8 cellular contexts compared by ENCODE assay signal in genomic region chr17:43393944-43394482, GRCh38. TPM values are rescaled to one million over a fixed set of nuclear protein-coding genes. Genes with fewer than 3 reads are reported as not detected.
DNase-seq lines count a peak whose midpoint lies in the region; ATAC-seq and TF ChIP-seq lines count a peak whose summit lies in the region.

No MANE protein-coding gene starts in this region.

- H3K9me3 ChIP-seq in IMR-90 (ENCODE audit: control insufficient read depth, insufficient read depth, low read length) = no peaks in the 10 kb centered on the region
- no peaks in the 10 kb centered on the region for H3K9me3 ChIP-seq in OCI-LY1 (ENCODE audit: low read length)
- H3K9me3 ChIP-seq in muscle layer of colon (ENCODE audit: low read length) = no peaks in the 10 kb centered on the region

- H4K91ac ChIP-seq in IMR-90 (ENCODE audit: insufficient read depth, low read depth, low read length) = peak overlapping the region; percentile 98

- in situ Hi-C loops in IMR-90 (cut with MboI; ENCODE audit: low sequenced_read_pairs) = no loop called here

- no peak overlapping the region for H3K4me2 ChIP-seq in IMR-90 (ENCODE audit: low read depth, low read length)
- H3K4me2 ChIP-seq in OCI-LY1 (ENCODE audit: low read length) = no peak overlapping the region

- H3K9me2 ChIP-seq in OCI-LY1 (ENCODE audit: low read depth, low read length) = no peaks in the 10 kb centered on the region

- peak overlapping the region; percentile 98 to 100 for H4K8ac ChIP-seq in IMR-90 (ENCODE audit: low read depth in 2 of 2, low read length in 2 of 2)

- peak; percentile 99 for TF ChIP-seq RAD21 in IMR-90 (IDR thresholded peaks at IDR 0.05; ENCODE audit: low read length)

- 0 out of 2 replicates have a peak, but pooled peaks have one; percentile 47 for TF ChIP-seq POLR2A in IMR-90 (IDR thresholded peaks at IDR 0.05; ENCODE audit: low read depth, low read length)

- intact Hi-C loops in IMR-90 (cut with micrococcal nuclease) = loop anchor here (1.0 kb wide), 3 partner anchors 34 to 89 kb away; partner anchors contain the start of gene DHX8

- H3K27me3 ChIP-seq in IMR-90 (ENCODE audit: control insufficient read depth, insufficient read depth, low read length) (no peaks in the 10 kb centered on the region), OCI-LY1 (ENCODE audit: insufficient read depth, low read length) (no peaks in the 10 kb centered on the region), muscle layer of colon (ENCODE audit: control insufficient read depth in 1 of 2, insufficient read depth in 2 of 2, low read length in 2 of 2) (no peaks in the 10 kb centered on the region)

- H3K79me1 ChIP-seq in IMR-90 (ENCODE audit: low read depth in 1 of 2, low read length in 2 of 2) = peaks cover 0 to 9% of the 10 kb centered on the region in 2 experiments; a peak in 2 of 4 replicates

- H3K9ac ChIP-seq in IMR-90 (ENCODE audit: low read depth, low read length) (peak overlapping the region; percentile 40), OCI-LY1 (ENCODE audit: low read length) (no peak overlapping the region), muscle layer of colon (ENCODE audit: low read length) (no peak overlapping the region)

- H2BK20ac ChIP-seq in IMR-90 (ENCODE audit: low read depth, low read length) = peak overlapping the region; percentile 78

- POLR2A ChIA-PET in IMR-90 (lab: Charles Lee; ENCODE audit: unreplicated experiment) = interaction anchor here (1.0 to 1.5 kb wide), 3 partner anchors 26 to 90 kb away, joined by 5 to 8 read pairs (median 5); partner anchors contain the start of gene DHX8

- H4K5ac ChIP-seq in IMR-90 (ENCODE audit: low read depth, low read length) = peak overlapping the region; percentile 100

- no CpG with 5 or more reads among the region's 11 CpGs for WGBS in IMR-90 (ENCODE audit: extremely low coverage in 2 of 2, insufficient read length in 1 of 2), 2 experiments

- H3K36me3 ChIP-seq in IMR-90 (ENCODE audit: control insufficient read depth, insufficient read depth, low read length) (no peaks in the 10 kb centered on the region), OCI-LY1 (ENCODE audit: insufficient read depth, low read length) (no peaks in the 10 kb centered on the region), muscle layer of colon (ENCODE audit: insufficient read depth, low read length) (no peaks in the 10 kb centered on the region)

- 0 out of 2 replicates have a peak overlapping the region, but pooled peaks have one; percentile 29 for H3K56ac ChIP-seq in IMR-90 (ENCODE audit: extremely low read depth, insufficient read depth, low read length)

- dilution Hi-C loops in IMR-90 (cut with HindIII; ENCODE audit: low sequenced_read_pairs, unreplicated experiment) = no loop called here

- H2AK5ac ChIP-seq in IMR-90 (ENCODE audit: low read depth, low read length) = peak overlapping the region; percentile 59

- H2BK5ac ChIP-seq in IMR-90 (ENCODE audit: low read depth, low read length, poor library complexity, severe bottlenecking) = peak overlapping the region; percentile 51

- H3K4me3 ChIP-seq in IMR-90 (ENCODE audit: insufficient read depth, low read depth, low read length) = no peak overlapping the region
- no peak overlapping the region for H3K4me3 ChIP-seq in OCI-LY1 (ENCODE audit: low read depth, low read length, poor library complexity, severe bottlenecking)
- H3K4me3 ChIP-seq in epithelial cell of esophagus (ENCODE audit: low read length) = no peak overlapping the region
- H3K4me3 ChIP-seq in muscle layer of colon (ENCODE audit: low read depth in 1 of 2, low read length in 2 of 2) = peak overlapping the region; percentile 2 to 58

- peak; percentile 47 for ATAC-seq in IMR-90 (ENCODE audit: low read depth)
- ATAC-seq in GM18520 (IDR thresholded peaks at IDR 0.05; ENCODE audit: unreplicated experiment) = no peak

- peak overlapping the region; percentile 59 for H2AK9ac ChIP-seq in IMR-90 (replicated peaks; ENCODE audit: low read depth, low read length, poor library complexity)

- peak overlapping the region; percentile 87 for H2BK120ac ChIP-seq in IMR-90 (ENCODE audit: low read depth, low read length)

- peak; percentile 60 for DNase-seq in CMK (ENCODE audit: low read depth)
- peak; percentile 83 for DNase-seq in IMR-90
- peak; percentile 85 for DNase-seq in activated T-cell treated with anti-CD3 and anti-CD28 coated beads for 24 hours (ENCODE audit: low read depth)
- DNase-seq in epithelial cell of esophagus (ENCODE audit: low read depth) = peak; percentile 82
- DNase-seq in stimulated activated CD8-positive, alpha-beta memory T cell treated with anti-CD3 and anti-CD28 coated beads, Interleukin-4, amount 100 ng/mL, for 24 hours (ENCODE audit: low read depth) = peak; percentile 77

- no peaks in the 10 kb centered on the region for H3K9me1 ChIP-seq in IMR-90 (ENCODE audit: insufficient read depth, low read length)

- no peaks in the 10 kb centered on the region for H3K79me2 ChIP-seq in OCI-LY1 (ENCODE audit: insufficient read depth, low read length)

- H2AFZ ChIP-seq in IMR-90 (replicated peaks; ENCODE audit: low read length, poor library complexity) (peak overlapping the region; percentile 90), OCI-LY1 (ENCODE audit: low read length) (no peak overlapping the region)

- H3K27ac ChIP-seq in IMR-90 (ENCODE audit: insufficient read depth, low read length) (peak overlapping the region; percentile 52), OCI-LY1 (ENCODE audit: low read depth, low read length, poor library complexity, severe bottlenecking) (no peak overlapping the region), muscle layer of colon (ENCODE audit: low read depth, low read length) (peak overlapping the region; percentile 67)

- peak overlapping the region; percentile 57; the same call in 1 of the 2 replicates for H3K14ac ChIP-seq in IMR-90 (replicated peaks; ENCODE audit: low read depth, low read length)

- BruUV-seq in IMR-90 (replicated peaks; lab: Mats Ljungman, UMichigan) = no TSS peak

- peaks cover 5% of the 10 kb centered on the region for H3K4me1 ChIP-seq in IMR-90 (ENCODE audit: control insufficient read depth, insufficient read depth, low read length)
- H3K4me1 ChIP-seq in OCI-LY1 (ENCODE audit: insufficient read depth, low read length, severe bottlenecking) = peaks cover 15% of the 10 kb centered on the region
- H3K4me1 ChIP-seq in muscle layer of colon (ENCODE audit: insufficient read depth, low read length) = peaks cover 20% of the 10 kb centered on the region

- peak overlapping the region; percentile 90 for H3K4ac ChIP-seq in IMR-90 (ENCODE audit: low read depth, low read length)

- H4K20me1 ChIP-seq in IMR-90 (ENCODE audit: insufficient read depth, low read length) (no peaks in the 10 kb centered on the region), OCI-LY1 (ENCODE audit: insufficient read depth, low read length) (no peaks in the 10 kb centered on the region)

- no peak overlapping the region for H3K23ac ChIP-seq in IMR-90 (ENCODE audit: low read depth, low read length)

- peak overlapping the region; percentile 48 for H3K18ac ChIP-seq in IMR-90 (ENCODE audit: low read depth, low read length)

- peak overlapping the region; percentile 81; the same call in 2 of the 3 replicates for H2BK15ac ChIP-seq in IMR-90 (ENCODE audit: low read depth, low read length)

- no peaks in the 10 kb centered on the region for H3F3A ChIP-seq in OCI-LY1 (ENCODE audit: insufficient read depth, low read length)

- TF ChIP-seq CTCF in IMR-90 (conservative IDR thresholded peaks at IDR 0.05; ENCODE audit: low read depth, low read length) (peak; percentile 97), OCI-LY1 (IDR thresholded peaks at IDR 0.05; ENCODE audit: low read length) (peak; percentile 90), epithelial cell of esophagus (IDR thresholded peaks at IDR 0.05; ENCODE audit: insufficient read depth, low read depth, low read length, missing control alignments) (peak; percentile 87)

- CTCF ChIA-PET in IMR-90 (lab: Yijun Ruan, JAX) = interaction anchor here (0.6 to 2.2 kb wide), 7 partner anchors 9 to 89 kb away, joined by 3 to 47 read pairs (median 6); partner anchors contain the start of gene DHX8

TF ChIP-seq in IMR-90, 13 proteins besides CTCF, POLR2A, EP300 and RAD21:
- peak; percentile 100 for TF ChIP-seq SMC3 (IDR thresholded peaks at IDR 0.05; ENCODE audit: low read depth, low read length)
- TF ChIP-seq MAZ (IDR thresholded peaks at IDR 0.05; ENCODE audit: borderline replicate concordance, low read depth, low read length) = no peak

RNA-seq across cellular contexts. Expression of gene ARL4D, which starts 4.8 kb away (rescaled TPM):
- total RNA-seq in IMR-90 (2012; rRNA removed) = 12.5 and 12.8 TPM in 2 replicates
- polyA plus RNA-seq in IMR-90 (2012; rRNA removed) = 25.5 and 30.7 TPM in 2 replicates
- polyA plus RNA-seq in IMR-90 (2012; cell fraction: cytosol; rRNA removed) = 25.6 and 28.6 TPM in 2 replicates
- 8.6 and 16.0 TPM in 2 replicates for polyA plus RNA-seq in IMR-90 (2012; cell fraction: nucleus; rRNA removed; ENCODE audit: low replicate concordance)

Comparison
In these comparisons a context has a peak if more than half of its experiments do, and no peak if none do; other contexts are left out.
1. H3K4me3 ChIP-seq: peak in muscle layer of colon (2 of 2); none in IMR-90 (single experiment), OCI-LY1 (single experiment) and epithelial cell of esophagus (single experiment).
2. Peak in every context shown above with its lines, with median percentiles within 50 percentile points of each other: DNase-seq and CTCF ChIP-seq.